28 cellular contexts compared by ENCODE assay signal in genomic region chr5:150125334-150125733, GRCh38. TPM values are rescaled to one million over a fixed set of nuclear protein-coding genes. Genes with fewer than 3 reads are reported as not detected.
"Had no signal": no experiment of that assay in that cellular context is flagged by ENCODE, and none has a peak within 500 bp of the region (broad histone marks: within the 10 kb centered on the region; RNA-seq: fewer than 3 reads in every experiment).

No MANE protein-coding gene starts in this region.

- ATAC-seq: activated T-cell treated with anti-CD3 and anti-CD28 coated beads, Interleukin-2, amount 50 U/mL, for 4 hours; left ventricle myocardium superior; natural killer cell; pancreas; right cardiac atrium; stimulated activated memory B cell treated with anti-CD40 and anti-IgM and Interleukin-4, amounts not matched to agents 10 μg/mL and 1 μg/mL and 100 μg/mL, for 72 hours; WTC11 had no signal

- H3K4me3 ChIP-seq: pancreas, stomach, suprapubic skin, transverse colon, uterus had no signal

- H3K4me1 ChIP-seq: pancreas had no signal

- DNase-seq: activated CD4-positive, alpha-beta T cell treated with anti-CD3 and anti-CD28 coated beads, Interleukin-2, amount 50 U/mL, for 4 hours; activated CD8-positive, alpha-beta memory T cell treated with anti-CD3 and anti-CD28 coated beads for 24 hours; activated CD8-positive, alpha-beta memory T cell treated with anti-CD3 and anti-CD28 coated beads, Interleukin-2, amount 50 U/mL, for 48 hours; activated naive CD4-positive, alpha-beta T cell; activated T-cell treated with anti-CD3 and anti-CD28 coated beads, Interleukin-2, amount 50 U/mL, for 4 hours; dermis blood vessel endothelial cell; effector CD8-positive, alpha-beta T cell; erythroblast; foreskin melanocyte; left ventricle myocardium superior; mammary epithelial cell; midbrain; natural killer cell; stimulated activated CD4-positive, alpha-beta T cell treated with anti-CD3 and anti-CD28 coated beads, Interleukin-1b, Interleukin-23, amount 100 ng/mL, for 48 hours; stomach; T-helper 1 cell; T-helper 9 cell; transverse colon had no signal

- H3K9me3 ChIP-seq: pancreas, stomach, suprapubic skin, transverse colon, uterus had no signal

- H3K27me3 ChIP-seq: pancreas, stomach, suprapubic skin, transverse colon, uterus had no signal

- H3K36me3 ChIP-seq: pancreas, transverse colon, uterus had no signal

- H3K27ac ChIP-seq: pancreas, stomach, suprapubic skin, transverse colon, uterus had no signal

RNA-seq across cellular contexts. Expression of gene CSF1R, which starts 39.0 kb away (rescaled TPM):
- total RNA-seq: bronchial epithelial cell, dermis blood vessel endothelial cell, pulmonary artery endothelial cell had no signal

RNA-seq across cellular contexts. Expression of gene CDX1, which starts 41.2 kb away (rescaled TPM):
- total RNA-seq: activated T-helper 2 cell treated with anti-CD3 and anti-CD28 coated beads, Interferon-gamma antibody, Interleukin-2, Interleukin-4, amounts not matched to agents 10 μg/mL and 5 μg/mL and 100 μg/mL, durations not matched to agents 14 hours and 24 hours and 36 hours; bronchial epithelial cell; dermis blood vessel endothelial cell; left ventricle myocardium superior; mammary epithelial cell; natural killer cell; pulmonary artery endothelial cell; skeletal muscle tissue had no signal
- polyA plus RNA-seq: mammary epithelial cell had no signal
